8 cellular contexts compared by ENCODE assay signal in the genomic region with DNA sequence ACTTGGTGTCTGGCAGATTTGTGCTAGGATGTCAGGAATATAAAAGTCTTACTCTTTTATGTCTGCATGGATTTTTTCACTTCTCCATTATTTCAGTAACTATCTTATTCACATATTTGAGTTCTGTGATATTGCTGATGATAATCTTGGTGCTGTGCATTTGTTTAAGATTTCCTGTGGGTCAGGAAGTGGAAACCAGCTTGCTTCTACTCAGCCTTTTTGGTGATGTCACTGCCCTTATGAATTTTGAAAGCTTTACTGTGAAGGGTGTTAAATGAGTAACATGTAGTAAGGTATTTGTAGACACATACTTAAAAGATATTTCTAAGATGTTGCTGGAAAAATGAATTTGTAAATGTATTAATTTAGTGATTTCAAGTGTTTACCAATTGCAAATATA.
DNase-seq lines count a peak whose midpoint lies in the region; ATAC-seq, FAIRE-seq and TF ChIP-seq lines count a peak whose summit lies in the region.

No MANE protein-coding gene starts in this region.

- H3K36me3 Mint-ChIP-seq in CD4-positive, alpha-beta T cell (ENCODE audit: low read depth) = no peaks in the 10 kb centered on the region
- H3K36me3 Mint-ChIP-seq in T-helper 1 cell treated with Interleukin-12 subunit alpha and Interleukin-12 subunit beta and Interleukin-4 antibody, amounts not matched to agents 30 μg/mL and 1 μg/mL, for 36 hours (ENCODE audit: low read depth) = no peaks in the 10 kb centered on the region

- no peak overlapping the region for H3K9ac ChIP-seq in HepG2 (ENCODE audit: insufficient read depth, low read depth, low read length)

- peak overlapping the region; percentile 37 for H3K27ac Mint-ChIP-seq in CD4-positive, alpha-beta T cell
- peak overlapping the region; percentile 74 for H3K27ac Mint-ChIP-seq in T-helper 1 cell treated with Interleukin-12 subunit alpha and Interleukin-12 subunit beta and Interleukin-4 antibody, amounts not matched to agents 30 μg/mL and 1 μg/mL, for 36 hours

- CTCF ChIA-PET in CD4-positive, alpha-beta T cell (lab: Charles Lee) = interaction anchor here (1.0 to 2.4 kb wide), 3 partner anchors 11 to 423 kb away, joined by 4 to 8 read pairs (median 5); a partner anchor contains a TSS
- CTCF ChIA-PET in HepG2 (lab: Yijun Ruan, JAX; ENCODE audit: low intra/inter-chr PET ratio, low total read pairs) = interaction anchor here (0.7 to 2.0 kb wide), 4 partner anchors 81 to 451 kb away, joined by 3 to 8 read pairs (median 6); a partner anchor contains a TSS

- no peak overlapping the region for H3K27ac ChIP-seq in CD4-positive, alpha-beta T cell (ENCODE audit: low read depth, low read length)
- H3K27ac ChIP-seq in HepG2 (ENCODE audit: extremely low read length, insufficient read depth, low read length) = no peak overlapping the region

- no peaks in the 10 kb centered on the region for H3K9me3 ChIP-seq in CD4-positive, alpha-beta T cell (ENCODE audit: control insufficient read depth, low read length)
- peaks cover 4% of the 10 kb centered on the region; the same call in 1 of the 2 replicates for H3K9me3 ChIP-seq in HepG2 (ENCODE audit: low read length)

- H3K4me1 Mint-ChIP-seq in CD4-positive, alpha-beta T cell (ENCODE audit: low read depth) = peaks cover 6% of the 10 kb centered on the region
- H3K4me1 Mint-ChIP-seq in T-helper 1 cell treated with Interleukin-12 subunit alpha and Interleukin-12 subunit beta and Interleukin-4 antibody, amounts not matched to agents 30 μg/mL and 1 μg/mL, for 36 hours (ENCODE audit: low read depth) = peaks cover 8% of the 10 kb centered on the region

- ATAC-seq in CD4-positive, alpha-beta T cell (ENCODE audit: poor library complexity) = peak; percentile 60
- ATAC-seq in GM19023 (IDR thresholded peaks at IDR 0.05; ENCODE audit: unreplicated experiment) (peak; percentile 57), HG02973 (IDR thresholded peaks at IDR 0.05; ENCODE audit: unreplicated experiment) (peak; percentile 75), HepG2 (no peak)

- H3K9me3 Mint-ChIP-seq in CD4-positive, alpha-beta T cell = no peaks in the 10 kb centered on the region
- no peaks in the 10 kb centered on the region for H3K9me3 Mint-ChIP-seq in T-helper 1 cell treated with Interleukin-12 subunit alpha and Interleukin-12 subunit beta and Interleukin-4 antibody, amounts not matched to agents 30 μg/mL and 1 μg/mL, for 36 hours

- H3K27me3 Mint-ChIP-seq in CD4-positive, alpha-beta T cell = no peaks in the 10 kb centered on the region
- no peaks in the 10 kb centered on the region for H3K27me3 Mint-ChIP-seq in T-helper 1 cell treated with Interleukin-12 subunit alpha and Interleukin-12 subunit beta and Interleukin-4 antibody, amounts not matched to agents 30 μg/mL and 1 μg/mL, for 36 hours (ENCODE audit: low read depth)

- H3K4me3 ChIP-seq in HepG2 (replicated peaks in 1 of 3; ENCODE audit: insufficient read depth in 1 of 3, low read depth in 2 of 3, low read length in 3 of 3) = no peak overlapping the region

- H3K4me1 ChIP-seq in HepG2 (ENCODE audit: insufficient read depth, low read length) = no peaks in the 10 kb centered on the region

- H4K20me1 ChIP-seq in HepG2 (ENCODE audit: insufficient read depth, low read length) = no peaks in the 10 kb centered on the region

- no peak overlapping the region for H3K4me3 Mint-ChIP-seq in CD4-positive, alpha-beta T cell
- peak overlapping the region; percentile 41 for H3K4me3 Mint-ChIP-seq in T-helper 1 cell treated with Interleukin-12 subunit alpha and Interleukin-12 subunit beta and Interleukin-4 antibody, amounts not matched to agents 30 μg/mL and 1 μg/mL, for 36 hours

- no peaks in the 10 kb centered on the region for H3K27me3 ChIP-seq in CD4-positive, alpha-beta T cell (ENCODE audit: control insufficient read depth, insufficient read depth, low read length)
- H3K27me3 ChIP-seq in HepG2 (ENCODE audit: control insufficient read depth in 1 of 2, insufficient read depth in 2 of 2, low read length in 2 of 2) = no peaks in the 10 kb centered on the region; a peak in 2 of 5 replicates

- POLR2A ChIA-PET in CD4-positive, alpha-beta T cell (lab: Charles Lee) = interaction anchor here (1.0 to 1.6 kb wide), 4 partner anchors 68 to 431 kb away, joined by 3 to 5 read pairs (median 4); a partner anchor contains a TSS
- POLR2A ChIA-PET in HepG2 (lab: Yijun Ruan, JAX) = no interaction called here

- in situ Hi-C loops in HepG2 (cut with HindIII; ENCODE audit: extremely low pct_ligation_motif_present, low pct_unique_long_range_greater_than_20kb) = loop anchor here (10.0 to 25.0 kb wide), 3 partner anchors 83 to 433 kb away; a partner anchor contains a TSS

- intact Hi-C loops in CD4-positive, alpha-beta T cell (cut with DNase I, micrococcal nuclease) = loop anchor here (1.0 to 10.0 kb wide), 4 partner anchors 320 to 432 kb away; a partner anchor contains a TSS
- intact Hi-C loops in HepG2 (cut with micrococcal nuclease; ENCODE audit: unreplicated experiment) (loop anchor here (1.0 to 2.0 kb wide), 4 partner anchors 81 to 451 kb away; a partner anchor contains a TSS), posterior cingulate gyrus (cut with DNase I) (loop anchor here (5.0 kb wide), 2 partner anchors 245 to 325 kb away; a partner anchor contains a TSS)

- no peak for TF ChIP-seq CTCF in CD4-positive, alpha-beta T cell (IDR thresholded peaks at IDR 0.05)
- TF ChIP-seq CTCF in HepG2 (CRISPR knock-in tag; IDR thresholded peaks at IDR 0.05) = no peak

- TF ChIP-seq EP300 in HepG2 (IDR thresholded peaks at IDR 0.05; ENCODE audit: low read depth in 2 of 2, low read length in 2 of 2) (no peak), HepG2 (CRISPR knock-in tag; IDR thresholded peaks at IDR 0.05; ENCODE audit: borderline replicate concordance) (no peak)

- no peak for TF ChIP-seq POLR2A in HepG2 (IDR thresholded peaks at IDR 0.05; ENCODE audit: insufficient read depth in 1 of 2, low read depth in 2 of 2, low read length in 2 of 2)

- H3K36me3 ChIP-seq in HepG2 (replicated peaks in 1 of 2; ENCODE audit: control insufficient read depth in 1 of 2, insufficient read depth in 2 of 2, low read length in 2 of 2) = no peaks in the 10 kb centered on the region

- TF ChIP-seq RAD21 in HepG2 (CRISPR knock-in tag; IDR thresholded peaks at IDR 0.05) = no peak

- H3K79me2 ChIP-seq in HepG2 (ENCODE audit: insufficient read depth, low read length) = no peaks in the 10 kb centered on the region

- FAIRE-seq in HepG2 (lab: Jason Lieb, UNC) = no peak

- BruUV-seq in HepG2 (replicated peaks; lab: Mats Ljungman, UMichigan) = no TSS peak

- no peak overlapping the region for H2AFZ ChIP-seq in HepG2 (ENCODE audit: low read length)

- no peak overlapping the region for H3K4me2 ChIP-seq in HepG2 (ENCODE audit: low read depth, low read length)

- no peak for DNase-seq in CD4-positive, alpha-beta T cell
- DNase-seq in HepG2 (ENCODE audit: low spot score) = no peak
- no peak for DNase-seq in DMS 273 treated with DMSO at 0.1 percent for 48 hours (lab: John Stamatoyannopoulos, UW)
- DNase-seq in posterior cingulate gyrus = no peak
- no peak for DNase-seq in anterior cingulate cortex (lab: John Stamatoyannopoulos, UW)

TF ChIP-seq in HepG2, 621 proteins besides CTCF, POLR2A, EP300 and RAD21:
- no peak for TF ChIP-seq ZNF496 (CRISPR knock-in tag; IDR thresholded peaks at IDR 0.05; ENCODE audit: insufficient replicate concordance)
- TF ChIP-seq SMARCE1 (IDR thresholded peaks at IDR 0.05; ENCODE audit: borderline replicate concordance) = no peak
- no peak for TF ChIP-seq RFXANK (CRISPR knock-in tag; IDR thresholded peaks at IDR 0.05)
- TF ChIP-seq, protein P1, sequence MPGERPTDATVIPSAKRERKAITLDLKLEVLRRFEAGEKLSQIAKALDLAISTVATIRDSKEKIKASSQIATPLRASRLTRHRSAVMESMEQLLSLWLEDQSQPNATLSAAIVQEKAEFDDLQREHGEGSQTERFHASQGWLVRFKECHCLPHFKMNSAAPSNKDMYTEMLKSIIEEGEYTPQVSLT (CRISPR knock-in tag; IDR thresholded peaks at IDR 0.05; ENCODE audit: borderline replicate concordance, low read depth) = no peak
- TF ChIP-seq, protein P2, sequence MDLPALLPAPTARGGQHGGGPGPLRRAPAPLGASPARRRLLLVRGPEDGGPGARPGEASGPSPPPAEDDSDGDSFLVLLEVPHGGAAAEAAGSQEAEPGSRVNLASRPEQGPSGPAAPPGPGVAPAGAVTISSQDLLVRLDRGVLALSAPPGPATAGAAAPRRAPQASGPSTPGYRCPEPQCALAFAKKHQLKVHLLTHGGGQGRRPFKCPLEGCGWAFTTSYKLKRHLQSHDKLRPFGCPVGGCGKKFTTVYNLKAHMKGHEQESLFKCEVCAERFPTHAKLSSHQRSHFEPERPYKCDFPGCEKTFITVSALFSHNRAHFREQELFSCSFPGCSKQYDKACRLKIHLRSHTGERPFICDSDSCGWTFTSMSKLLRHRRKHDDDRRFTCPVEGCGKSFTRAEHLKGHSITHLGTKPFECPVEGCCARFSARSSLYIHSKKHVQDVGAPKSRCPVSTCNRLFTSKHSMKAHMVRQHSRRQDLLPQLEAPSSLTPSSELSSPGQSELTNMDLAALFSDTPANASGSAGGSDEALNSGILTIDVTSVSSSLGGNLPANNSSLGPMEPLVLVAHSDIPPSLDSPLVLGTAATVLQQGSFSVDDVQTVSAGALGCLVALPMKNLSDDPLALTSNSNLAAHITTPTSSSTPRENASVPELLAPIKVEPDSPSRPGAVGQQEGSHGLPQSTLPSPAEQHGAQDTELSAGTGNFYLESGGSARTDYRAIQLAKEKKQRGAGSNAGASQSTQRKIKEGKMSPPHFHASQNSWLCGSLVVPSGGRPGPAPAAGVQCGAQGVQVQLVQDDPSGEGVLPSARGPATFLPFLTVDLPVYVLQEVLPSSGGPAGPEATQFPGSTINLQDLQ (CRISPR knock-in tag; IDR thresholded peaks at IDR 0.05) = no peak
- no peak for TF ChIP-seq ZIK1 (CRISPR knock-in tag; IDR thresholded peaks at IDR 0.05; ENCODE audit: borderline replicate concordance, low read depth)
- no peak for TF ChIP-seq NFYB (CRISPR knock-in tag; IDR thresholded peaks at IDR 0.05)
- TF ChIP-seq PRPF4 (IDR thresholded peaks at IDR 0.05; ENCODE audit: low read depth, low read length, poor library complexity, severe bottlenecking) = no peak
